Comparison of ENCODE assay signal across 13 cellular contexts in the genomic region with DNA sequence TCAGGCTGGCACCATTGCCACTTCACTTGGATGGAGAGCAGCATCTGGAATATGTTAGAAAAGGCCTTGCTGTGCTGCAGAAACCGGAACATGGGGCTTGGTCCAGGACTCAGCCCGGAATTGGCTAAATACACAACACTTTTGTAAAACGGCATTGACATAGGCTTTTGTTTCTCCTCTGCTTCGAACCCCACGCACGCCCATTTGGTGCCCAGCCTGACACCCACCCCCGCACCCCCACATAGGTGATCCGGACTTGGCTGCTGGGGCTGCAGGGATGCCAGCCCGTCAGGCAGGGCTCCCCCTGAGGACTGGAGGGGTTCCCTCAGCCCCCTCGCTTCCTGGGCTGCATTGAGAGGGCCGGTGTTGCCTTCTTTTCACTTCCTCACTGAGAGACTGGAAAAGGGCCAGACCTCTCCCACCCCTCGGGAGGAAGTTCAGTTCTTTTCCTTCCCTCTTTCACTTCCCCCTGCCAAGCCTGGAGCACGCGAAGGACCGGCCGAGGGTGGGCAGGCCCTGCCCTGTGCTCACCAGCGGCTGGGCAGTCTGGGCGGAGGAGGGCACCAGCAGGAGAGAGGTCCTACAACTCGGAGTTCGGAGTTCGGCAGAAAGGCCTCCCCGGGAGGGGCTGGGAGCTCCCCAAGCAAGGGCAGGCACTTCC. TPM values are rescaled to one million over a fixed set of nuclear protein-coding genes. Genes with fewer than 3 reads are reported as not detected.
DNase-seq lines count a peak whose midpoint lies in the region; ATAC-seq, FAIRE-seq and TF ChIP-seq lines count a peak whose summit lies in the region.
"Had no signal": no experiment of that assay in that cellular context is flagged by ENCODE, and none has a peak within 500 bp of the region (broad histone marks: within the 10 kb centered on the region; RNA-seq: fewer than 3 reads in every experiment).

No MANE protein-coding gene starts in this region.

- CTCF ChIA-PET in K562 (lab: Yijun Ruan, JAX; ENCODE audit: low intra/inter-chr PET ratio), result no interaction called here
- CTCF ChIA-PET in activated CD8-positive, alpha-beta memory T cell treated with anti-CD3 and anti-CD28 coated beads, Interleukin-2, amount 10 ng/mL, durations not matched to agents 7 days and 5 days (lab: Charles Lee), result interaction anchor here (0.9 kb wide), 1 partner anchor 13 kb away, joined by 3 read pairs; no protein-coding TSS in a partner anchor

- H3K9me2 ChIP-seq in GM23338 (ENCODE audit: insufficient read depth), result no peaks in the 10 kb centered on the region

- POLR2A ChIA-PET in K562 (lab: Yijun Ruan, JAX), result interaction anchor here (0.7 kb wide), 1 partner anchor 372 kb away, joined by 3 read pairs; no protein-coding TSS in a partner anchor

- H3K9ac ChIP-seq in K562 (ENCODE audit: insufficient read depth in 1 of 2, low read depth in 2 of 2, low read length in 2 of 2) (no peak overlapping the region; a peak in 1 of 4 replicates), skeletal muscle tissue (ENCODE audit: low read depth in 1 of 3, low read length in 3 of 3) (peak overlapping the region in 2 of 3 donors; percentile 15 to 47)

- H3K79me2 ChIP-seq in GM23338 (replicated peaks; ENCODE audit: insufficient read depth) (no peaks in the 10 kb centered on the region), K562 (ENCODE audit: control insufficient read depth, insufficient read depth, low read length) (no peaks in the 10 kb centered on the region)

- no peak for TF ChIP-seq EP300 in K562 (IDR thresholded peaks at IDR 0.05; ENCODE audit: low read length)

- H3K4me1 ChIP-seq in GM23338 (ENCODE audit: insufficient read depth) (no peaks in the 10 kb centered on the region), K562 (replicated peaks in 1 of 2; ENCODE audit: control insufficient read depth in 2 of 2, insufficient read depth in 2 of 2, low read length in 2 of 2) (peaks cover 7 to 10% of the 10 kb centered on the region in 2 experiments; a peak in 4 of 5 replicates), skeletal muscle tissue (ENCODE audit: control insufficient read depth in 3 of 3, insufficient read depth in 3 of 3, low read length in 3 of 3) (peaks cover 25 to 41% (median 33%) of the 10 kb centered on the region in 3 donors)

- in situ Hi-C loops in K562 (cut with MboI), result no loop called here

- no peak overlapping the region for H3K4me2 ChIP-seq in GM23338
- H3K4me2 ChIP-seq in K562 (ENCODE audit: insufficient read depth, low read length), result no peak overlapping the region

- H3F3A ChIP-seq in GM23338 (replicated peaks; ENCODE audit: low read depth), result no peaks in the 10 kb centered on the region

- peak; percentile 59 for ATAC-seq in GM23338
- no peak for ATAC-seq in K562
- no peak for ATAC-seq in activated naive CD8-positive, alpha-beta T cell treated with anti-CD3 and anti-CD28 coated beads, Interleukin-2, amount 50 U/mL, for 24 hours
- ATAC-seq in activated CD8-positive, alpha-beta memory T cell treated with anti-CD3 and anti-CD28 coated beads, Interleukin-2, amount 10 ng/mL, durations not matched to agents 7 days and 5 days, result no peak
- no peak for ATAC-seq in activated T-helper 17 cell treated with anti-CD3 and anti-CD28 coated beads, Interleukin-2, amount 50 U/mL, for 72 hours (replicated peaks)
- ATAC-seq: activated CD8-positive, alpha-beta T cell treated with anti-CD3 and anti-CD28 coated beads for 36 hours; Panc1 had no signal

- H3K4me3 Mint-ChIP-seq in GM23338, result no peak overlapping the region
- no peak overlapping the region for H3K4me3 Mint-ChIP-seq in activated naive CD8-positive, alpha-beta T cell treated with anti-CD3 and anti-CD28 coated beads, Interleukin-2, amount 50 U/mL, for 24 hours
- no peak overlapping the region for H3K4me3 Mint-ChIP-seq in activated CD8-positive, alpha-beta memory T cell treated with anti-CD3 and anti-CD28 coated beads, Interleukin-2, amount 10 ng/mL, durations not matched to agents 7 days and 5 days
- H3K4me3 Mint-ChIP-seq in activated T-helper 17 cell treated with anti-CD3 and anti-CD28 coated beads, Interleukin-2, amount 50 U/mL, for 72 hours, result no peak overlapping the region
- H3K4me3 Mint-ChIP-seq: activated CD8-positive, alpha-beta T cell treated with anti-CD3 and anti-CD28 coated beads for 36 hours had no signal

- no peak for TF ChIP-seq POLR2A in K562 (conservative IDR thresholded peaks at IDR 0.05)

- DNase-seq in GM23338 (ENCODE audit: low spot score) (no peak), K562 (ENCODE audit: extremely low read depth in 1 of 4, low spot score in 3 of 4) (no peak), NCI-H526 treated with DMSO at 0.1 percent for 48 hours (lab: John Stamatoyannopoulos, UW) (no peak)
- DNase-seq in activated naive CD8-positive, alpha-beta T cell treated with anti-CD3 and anti-CD28 coated beads, Interleukin-2, amount 50 U/mL, for 24 hours, result no peak
- no peak for DNase-seq in activated CD8-positive, alpha-beta memory T cell treated with anti-CD3 and anti-CD28 coated beads, Interleukin-2, amount 10 ng/mL, durations not matched to agents 7 days and 5 days
- DNase-seq: activated CD8-positive, alpha-beta T cell treated with anti-CD3 and anti-CD28 coated beads for 36 hours; kidney glomerular epithelial cell; NCI-H1048 had no signal

- H4K20me1 ChIP-seq in GM23338 (replicated peaks; ENCODE audit: insufficient read depth) (no peaks in the 10 kb centered on the region), K562 (replicated peaks; ENCODE audit: control insufficient read depth, insufficient read depth, low read length) (no peaks in the 10 kb centered on the region)

- H3K9me3 ChIP-seq in K562 (replicated peaks; ENCODE audit: control insufficient read depth, insufficient read depth, low read depth, low read length) (no peaks in the 10 kb centered on the region), skeletal muscle tissue (ENCODE audit: control insufficient read depth in 3 of 3, low read length in 3 of 3) (no peaks in the 10 kb centered on the region)

- intact Hi-C loops in K562 (cut with micrococcal nuclease), result no loop called here

- no peak for TF ChIP-seq RAD21 in K562 (CRISPR knock-in tag; conservative IDR thresholded peaks at IDR 0.05 in 1 of 2, IDR thresholded peaks at IDR 0.05 in 1 of 2)

- FAIRE-seq in K562 (lab: Jason Lieb, UNC), result no peak

- H3K27ac ChIP-seq in GM23338 (ENCODE audit: low read depth) (no peak overlapping the region), K562 (ENCODE audit: extremely low read depth, low read depth, low read length) (no peak overlapping the region), layer of hippocampus (ENCODE audit: low read depth, low read length) (peak overlapping the region; percentile 79), skeletal muscle tissue (ENCODE audit: low read depth, low read length) (peak overlapping the region; percentile 49)
- H3K27ac ChIP-seq: cardiac muscle cell had no signal

- H3K4me1 Mint-ChIP-seq in GM23338, result peaks cover 5% of the 10 kb centered on the region; the same call in 2 of the 3 replicates
- H3K4me1 Mint-ChIP-seq in activated naive CD8-positive, alpha-beta T cell treated with anti-CD3 and anti-CD28 coated beads, Interleukin-2, amount 50 U/mL, for 24 hours, result no peaks in the 10 kb centered on the region
- no peaks in the 10 kb centered on the region for H3K4me1 Mint-ChIP-seq in activated CD8-positive, alpha-beta memory T cell treated with anti-CD3 and anti-CD28 coated beads, Interleukin-2, amount 10 ng/mL, durations not matched to agents 7 days and 5 days
- H3K4me1 Mint-ChIP-seq in activated T-helper 17 cell treated with anti-CD3 and anti-CD28 coated beads, Interleukin-2, amount 50 U/mL, for 72 hours, result no peaks in the 10 kb centered on the region

- 20% methylated on average over 10 of the region's 22 CpGs for WGBS in K562 (ENCODE audit: insufficient coverage, low coverage, missing lambda C conversion rate)

- H3K4me3 ChIP-seq in GM23338 (no peak overlapping the region), K562 (no peak overlapping the region), skeletal muscle tissue (ENCODE audit: low read length in 3 of 3) (no peak overlapping the region)
- H3K4me3 ChIP-seq: cardiac muscle cell had no signal

- H3K36me3 Mint-ChIP-seq in GM23338 (ENCODE audit: low read depth), result no peaks in the 10 kb centered on the region
- H3K36me3 Mint-ChIP-seq in activated naive CD8-positive, alpha-beta T cell treated with anti-CD3 and anti-CD28 coated beads, Interleukin-2, amount 50 U/mL, for 24 hours (ENCODE audit: low read depth), result no peaks in the 10 kb centered on the region
- H3K36me3 Mint-ChIP-seq in activated CD8-positive, alpha-beta memory T cell treated with anti-CD3 and anti-CD28 coated beads, Interleukin-2, amount 10 ng/mL, durations not matched to agents 7 days and 5 days, result no peaks in the 10 kb centered on the region
- H3K36me3 Mint-ChIP-seq in activated T-helper 17 cell treated with anti-CD3 and anti-CD28 coated beads, Interleukin-2, amount 50 U/mL, for 72 hours (ENCODE audit: low read depth), result no peaks in the 10 kb centered on the region

- H3K27me3 Mint-ChIP-seq in GM23338 (ENCODE audit: insufficient read depth, low read depth, poor library complexity), result peaks cover 4% of the 10 kb centered on the region
- H3K27me3 Mint-ChIP-seq in activated naive CD8-positive, alpha-beta T cell treated with anti-CD3 and anti-CD28 coated beads, Interleukin-2, amount 50 U/mL, for 24 hours, result peaks cover 5% of the 10 kb centered on the region
- H3K27me3 Mint-ChIP-seq in activated CD8-positive, alpha-beta memory T cell treated with anti-CD3 and anti-CD28 coated beads, Interleukin-2, amount 10 ng/mL, durations not matched to agents 7 days and 5 days, result peaks cover 15% of the 10 kb centered on the region
- peaks cover 13% of the 10 kb centered on the region for H3K27me3 Mint-ChIP-seq in activated T-helper 17 cell treated with anti-CD3 and anti-CD28 coated beads, Interleukin-2, amount 50 U/mL, for 72 hours

- H2AFZ ChIP-seq in GM23338, result peak overlapping the region; percentile 89
- H2AFZ ChIP-seq in K562 (ENCODE audit: low read depth, low read length), result no peak overlapping the region

- no peak overlapping the region for H3K27ac Mint-ChIP-seq in GM23338
- no peak overlapping the region for H3K27ac Mint-ChIP-seq in activated naive CD8-positive, alpha-beta T cell treated with anti-CD3 and anti-CD28 coated beads, Interleukin-2, amount 50 U/mL, for 24 hours
- no peak overlapping the region for H3K27ac Mint-ChIP-seq in activated CD8-positive, alpha-beta memory T cell treated with anti-CD3 and anti-CD28 coated beads, Interleukin-2, amount 10 ng/mL, durations not matched to agents 7 days and 5 days
- no peak overlapping the region for H3K27ac Mint-ChIP-seq in activated T-helper 17 cell treated with anti-CD3 and anti-CD28 coated beads, Interleukin-2, amount 50 U/mL, for 72 hours
- H3K27ac Mint-ChIP-seq: activated CD8-positive, alpha-beta T cell treated with anti-CD3 and anti-CD28 coated beads for 36 hours had no signal

- no peaks in the 10 kb centered on the region for H3K9me1 ChIP-seq in K562 (ENCODE audit: control insufficient read depth, insufficient read depth, low read length)

- no TSS peak for BruUV-seq in K562 (replicated peaks; lab: Mats Ljungman, UMichigan)

- no peaks in the 10 kb centered on the region; the same call in 2 of the 3 replicates for H3K9me3 Mint-ChIP-seq in GM23338
- no peaks in the 10 kb centered on the region for H3K9me3 Mint-ChIP-seq in activated naive CD8-positive, alpha-beta T cell treated with anti-CD3 and anti-CD28 coated beads, Interleukin-2, amount 50 U/mL, for 24 hours
- no peaks in the 10 kb centered on the region for H3K9me3 Mint-ChIP-seq in activated CD8-positive, alpha-beta memory T cell treated with anti-CD3 and anti-CD28 coated beads, Interleukin-2, amount 10 ng/mL, durations not matched to agents 7 days and 5 days (ENCODE audit: low read depth)
- H3K9me3 Mint-ChIP-seq in activated T-helper 17 cell treated with anti-CD3 and anti-CD28 coated beads, Interleukin-2, amount 50 U/mL, for 72 hours, result no peaks in the 10 kb centered on the region
- H3K9me3 Mint-ChIP-seq: activated CD8-positive, alpha-beta T cell treated with anti-CD3 and anti-CD28 coated beads for 36 hours had no signal

- H3K27me3 ChIP-seq in GM23338 (ENCODE audit: insufficient read depth), result no peaks in the 10 kb centered on the region
- no peaks in the 10 kb centered on the region for H3K27me3 ChIP-seq in K562 (ENCODE audit: control insufficient read depth in 2 of 2, insufficient read depth in 2 of 2, low read length in 2 of 2)
- no peaks in the 10 kb centered on the region for H3K27me3 ChIP-seq in layer of hippocampus (ENCODE audit: control insufficient read depth, insufficient read depth, low read length)
- no peaks in the 10 kb centered on the region for H3K27me3 ChIP-seq in skeletal muscle tissue (ENCODE audit: control insufficient read depth in 3 of 3, insufficient read depth in 3 of 3, low read length in 3 of 3)
- H3K27me3 ChIP-seq: cardiac muscle cell had no signal

- TF ChIP-seq CTCF in GM23338 (conservative IDR thresholded peaks at IDR 0.05; ENCODE audit: low read depth in 2 of 2) (no peak), K562 (IDR thresholded peaks at IDR 0.05 in 2 of 3, conservative IDR thresholded peaks at IDR 0.05 in 1 of 3; ENCODE audit: insufficient read depth in 2 of 3, low read depth in 1 of 3, low read length in 3 of 3) (no peak)

- H3K36me3 ChIP-seq in GM23338 (ENCODE audit: insufficient read depth) (no peaks in the 10 kb centered on the region), K562 (ENCODE audit: control insufficient read depth, insufficient read depth, low read length) (no peaks in the 10 kb centered on the region), skeletal muscle tissue (ENCODE audit: control insufficient read depth in 3 of 3, insufficient read depth in 3 of 3, low read length in 3 of 3) (no peaks in the 10 kb centered on the region)
- H3K36me3 ChIP-seq: cardiac muscle cell had no signal

RNA-seq across cellular contexts. Expression of gene CST3, which starts 17.9 kb away (rescaled TPM):
- 51.8 and 70.7 TPM in 2 replicates for total RNA-seq in GM23338 (2014; rRNA removed; shearing (Covaris generic))
- 71.5 and 72.9 TPM in 2 replicates for polyA plus RNA-seq in GM23338 (2016; fragmentation: Nextera tagmentation; extraction: Ambion mirVana)
- 9.8 and 40.0 TPM in 2 replicates for total RNA-seq in K562 (2011; cell fraction: chromatin; rRNA removed; ENCODE audit: low replicate concordance)
- 96.9 and 115 TPM in 2 replicates for total RNA-seq in K562 (2011; cell fraction: nucleolus; rRNA removed)
- total RNA-seq in K562 (2011; cell fraction: nucleoplasm; rRNA removed), result 57.6 and 64.2 TPM in 2 replicates
- 66.7 and 81.2 TPM in 2 replicates for total RNA-seq in K562 (2014; rRNA removed)
- total RNA-seq in K562 (2014; rRNA removed; fragmentation: Illumina TruSeq; extraction: Trizol), result 14.8 and 23.1 TPM in 2 replicates
- total RNA-seq in K562 (2015; rRNA removed; fragmentation: Illumina TruSeq; extraction: Trizol), result 42.9 and 48.5 TPM in 2 replicates
- total RNA-seq in K562 (2021), result 111 and 113 TPM in 2 replicates
- 46.6 and 83.5 TPM in 2 replicates for polyA plus RNA-seq in K562 (2011; rRNA removed)
- 110 and 262 TPM in 2 replicates for polyA plus RNA-seq in K562 (2011; cell fraction: cytosol; rRNA removed)
- 22.3 and 27.1 TPM in 2 replicates for polyA plus RNA-seq in K562 (2011; cell fraction: nucleus; rRNA removed)
- polyA plus RNA-seq in K562 (2012), result 114 and 177 TPM in 2 replicates
- polyA plus RNA-seq in K562 (2014; fragmentation: Illumina TruSeq; extraction: Trizol), result 52.1 and 55.2 TPM in 2 replicates
- polyA plus RNA-seq in K562 (2014; fragmentation: Nextera tagmentation; extraction: Ambion mirVana), result 10 to 100 TPM in 1 of 2 experiments, 1 to 10 TPM in 1; 8.7 to 12.4 TPM
- polyA plus RNA-seq in K562 (2014; rRNA removed), result 103 and 110 TPM in 2 replicates
- polyA minus RNA-seq in K562 (2011; rRNA and poly(A)+ RNA removed), result 20.5 and 29.9 TPM in 2 replicates
- polyA minus RNA-seq in K562 (2011; cell fraction: cytosol; rRNA and poly(A)+ RNA removed), result 56.7 and 67.3 TPM in 2 replicates
- polyA minus RNA-seq in K562 (2011; cell fraction: nucleus; rRNA and poly(A)+ RNA removed), result 11.2 and 12.6 TPM in 2 replicates
- 50.1 TPM for total RNA-seq in skeletal muscle tissue
- under 1 TPM; 0.47 to 0.61 TPM for total RNA-seq in activated CD8-positive, alpha-beta memory T cell treated with anti-CD3 and anti-CD28 coated beads, Interleukin-2, amount 10 ng/mL, durations not matched to agents 7 days and 5 days
- not detected for total RNA-seq in activated T-helper 17 cell treated with anti-CD3 and anti-CD28 coated beads, Interleukin-2, amount 50 U/mL, for 72 hours

RNA-seq across cellular contexts. Expression of gene CST4, which starts 33.2 kb away (rescaled TPM):
- total RNA-seq in GM23338 (2014; rRNA removed; shearing (Covaris generic)), result not detected in 2 replicates
- polyA plus RNA-seq in GM23338 (2016; fragmentation: Nextera tagmentation; extraction: Ambion mirVana) (not detected in 2 replicates), K562 (2011; rRNA removed) (not detected in 2 replicates), K562 (2014; fragmentation: Illumina TruSeq; extraction: Trizol) (not detected in 2 replicates), K562 (2014; fragmentation: Nextera tagmentation; extraction: Ambion mirVana) (not detected), K562 (2014; rRNA removed) (not detected in 2 replicates)
- not detected in 2 replicates for total RNA-seq in K562 (2011; cell fraction: chromatin; rRNA removed; ENCODE audit: low replicate concordance)
- total RNA-seq in K562 (2011; cell fraction: nucleolus; rRNA removed), result not detected in 2 replicates
- total RNA-seq in K562 (2011; cell fraction: nucleoplasm; rRNA removed), result not detected in 2 replicates
- total RNA-seq in K562 (2014; rRNA removed) (not detected in 2 replicates), K562 (2014; rRNA removed; fragmentation: Illumina TruSeq; extraction: Trizol) (not detected in 2 replicates), K562 (2015; rRNA removed; fragmentation: Illumina TruSeq; extraction: Trizol) (not detected in 2 replicates), K562 (2021) (not detected in 2 replicates), skeletal muscle tissue (not detected)
- not detected in 2 replicates for polyA plus RNA-seq in K562 (2011; cell fraction: cytosol; rRNA removed)
- not detected in 2 replicates for polyA plus RNA-seq in K562 (2011; cell fraction: nucleus; rRNA removed)
- not detected in 2 replicates for polyA plus RNA-seq in K562 (2012)
- polyA minus RNA-seq in K562 (2011; rRNA and poly(A)+ RNA removed), result not detected in 2 replicates
- not detected in 2 replicates for polyA minus RNA-seq in K562 (2011; cell fraction: cytosol; rRNA and poly(A)+ RNA removed)
- not detected in 2 replicates for polyA minus RNA-seq in K562 (2011; cell fraction: nucleus; rRNA and poly(A)+ RNA removed)
- not detected for total RNA-seq in activated CD8-positive, alpha-beta memory T cell treated with anti-CD3 and anti-CD28 coated beads, Interleukin-2, amount 10 ng/mL, durations not matched to agents 7 days and 5 days
- total RNA-seq in activated T-helper 17 cell treated with anti-CD3 and anti-CD28 coated beads, Interleukin-2, amount 50 U/mL, for 72 hours, result not detected
- total RNA-seq: activated CD8-positive, alpha-beta T cell treated with anti-CD3 and anti-CD28 coated beads for 36 hours; cardiac muscle cell had no signal
- polyA plus RNA-seq: cardiac muscle cell had no signal

RNA-seq across cellular contexts. Expression of gene CST9, which starts 50.0 kb away (rescaled TPM):
- total RNA-seq in GM23338 (2014; rRNA removed; shearing (Covaris generic)), result not detected in 2 replicates
- polyA plus RNA-seq in GM23338 (2016; fragmentation: Nextera tagmentation; extraction: Ambion mirVana) (not detected in 2 replicates), K562 (2011; rRNA removed) (not detected in 2 replicates), K562 (2014; fragmentation: Illumina TruSeq; extraction: Trizol) (not detected in 2 replicates), K562 (2014; fragmentation: Nextera tagmentation; extraction: Ambion mirVana) (not detected), K562 (2014; rRNA removed) (not detected in 2 replicates)
- total RNA-seq in K562 (2011; cell fraction: chromatin; rRNA removed; ENCODE audit: low replicate concordance), result not detected in 2 replicates
- not detected in 2 replicates for total RNA-seq in K562 (2011; cell fraction: nucleolus; rRNA removed)
- total RNA-seq in K562 (2011; cell fraction: nucleoplasm; rRNA removed), result 0.38 TPM in 1 of 2 replicates, not detected in the other
- total RNA-seq in K562 (2014; rRNA removed) (not detected in 2 replicates), K562 (2014; rRNA removed; fragmentation: Illumina TruSeq; extraction: Trizol) (not detected in 2 replicates), K562 (2015; rRNA removed; fragmentation: Illumina TruSeq; extraction: Trizol) (not detected in 2 replicates), K562 (2021) (not detected in 2 replicates), skeletal muscle tissue (not detected)
- polyA plus RNA-seq in K562 (2011; cell fraction: cytosol; rRNA removed), result not detected in 2 replicates
- not detected in 2 replicates for polyA plus RNA-seq in K562 (2011; cell fraction: nucleus; rRNA removed)
- not detected in 2 replicates for polyA plus RNA-seq in K562 (2012)
- polyA minus RNA-seq in K562 (2011; rRNA and poly(A)+ RNA removed), result not detected in 2 replicates
- not detected in 2 replicates for polyA minus RNA-seq in K562 (2011; cell fraction: cytosol; rRNA and poly(A)+ RNA removed)
- polyA minus RNA-seq in K562 (2011; cell fraction: nucleus; rRNA and poly(A)+ RNA removed), result not detected in 2 replicates
- not detected for total RNA-seq in activated CD8-positive, alpha-beta memory T cell treated with anti-CD3 and anti-CD28 coated beads, Interleukin-2, amount 10 ng/mL, durations not matched to agents 7 days and 5 days
- not detected for total RNA-seq in activated T-helper 17 cell treated with anti-CD3 and anti-CD28 coated beads, Interleukin-2, amount 50 U/mL, for 72 hours
- total RNA-seq: activated CD8-positive, alpha-beta T cell treated with anti-CD3 and anti-CD28 coated beads for 36 hours; cardiac muscle cell had no signal
- polyA plus RNA-seq: cardiac muscle cell had no signal

Comparison
In these comparisons a context has a peak if more than half of its experiments do, and no peak if none do; other contexts are left out.
1. H3K27ac ChIP-seq: peak in layer of hippocampus (single experiment) and skeletal muscle tissue (single experiment); none in GM23338 (single experiment) and K562 (single experiment).
2. H3K9ac ChIP-seq: peak in skeletal muscle tissue (2 of 3); none in K562 (0 of 2).
3. RNA of gene CST3, which starts 17.9 kb away (total RNA-seq): 9.8 to 115 TPM in K562, 51.8 to 70.7 TPM in GM23338 and 50.1 TPM in skeletal muscle tissue (single experiment); 0.47 to 0.61 TPM in activated CD8-positive, alpha-beta memory T cell treated with anti-CD3 and anti-CD28 coated beads, Interleukin-2, amount 10 ng/mL, durations not matched to agents 7 days and 5 days and not detected in activated T-helper 17 cell treated with anti-CD3 and anti-CD28 coated beads, Interleukin-2, amount 50 U/mL, for 72 hours; every median in the first group is over 4 times any median in the second.